ENCODE assay signal across 1 cellular context in the genomic region with DNA sequence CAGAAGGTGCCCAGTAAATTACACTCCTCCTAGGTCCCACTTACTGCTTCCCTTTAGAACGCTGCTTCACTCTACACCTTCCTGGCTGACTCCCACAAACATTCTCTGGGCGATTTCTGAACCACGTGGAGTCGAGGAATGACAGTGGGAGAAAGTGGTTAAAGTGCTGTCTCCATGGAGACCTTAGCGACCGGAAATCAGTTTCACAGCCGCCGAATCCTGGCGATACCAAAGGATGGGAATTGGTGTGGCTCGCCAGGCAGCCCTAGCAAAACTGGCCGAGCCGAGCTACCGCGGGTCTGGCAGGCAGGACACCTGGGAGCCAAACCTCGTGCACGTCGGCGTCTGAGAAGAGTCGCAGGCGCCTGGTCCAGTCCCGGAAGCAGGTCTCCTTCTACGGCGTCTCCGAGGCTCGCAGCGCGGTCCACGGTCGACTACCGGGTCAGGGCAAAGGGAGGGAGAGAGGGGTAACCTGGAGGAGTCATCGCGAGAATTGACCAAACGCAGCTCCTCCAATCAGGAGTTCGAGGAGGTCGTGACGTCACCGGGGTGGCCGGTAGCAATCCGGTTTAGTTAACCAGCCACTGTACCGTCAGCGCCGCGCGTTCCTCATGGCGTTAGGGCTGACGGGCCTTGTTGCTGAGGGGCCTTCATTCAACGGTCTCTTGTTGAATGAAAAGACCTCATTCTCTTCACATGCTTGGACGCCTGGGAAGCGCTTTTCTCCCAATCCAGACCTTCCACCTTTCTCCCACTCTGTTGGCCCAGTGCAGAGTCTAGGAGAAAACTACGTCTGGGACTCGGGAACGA.
A peak's percentile ranks its signal among the peaks of the same experiment; 100 is the strongest.
TF ChIP-seq lines count a peak whose summit lies in the region.

A gene with protein sequence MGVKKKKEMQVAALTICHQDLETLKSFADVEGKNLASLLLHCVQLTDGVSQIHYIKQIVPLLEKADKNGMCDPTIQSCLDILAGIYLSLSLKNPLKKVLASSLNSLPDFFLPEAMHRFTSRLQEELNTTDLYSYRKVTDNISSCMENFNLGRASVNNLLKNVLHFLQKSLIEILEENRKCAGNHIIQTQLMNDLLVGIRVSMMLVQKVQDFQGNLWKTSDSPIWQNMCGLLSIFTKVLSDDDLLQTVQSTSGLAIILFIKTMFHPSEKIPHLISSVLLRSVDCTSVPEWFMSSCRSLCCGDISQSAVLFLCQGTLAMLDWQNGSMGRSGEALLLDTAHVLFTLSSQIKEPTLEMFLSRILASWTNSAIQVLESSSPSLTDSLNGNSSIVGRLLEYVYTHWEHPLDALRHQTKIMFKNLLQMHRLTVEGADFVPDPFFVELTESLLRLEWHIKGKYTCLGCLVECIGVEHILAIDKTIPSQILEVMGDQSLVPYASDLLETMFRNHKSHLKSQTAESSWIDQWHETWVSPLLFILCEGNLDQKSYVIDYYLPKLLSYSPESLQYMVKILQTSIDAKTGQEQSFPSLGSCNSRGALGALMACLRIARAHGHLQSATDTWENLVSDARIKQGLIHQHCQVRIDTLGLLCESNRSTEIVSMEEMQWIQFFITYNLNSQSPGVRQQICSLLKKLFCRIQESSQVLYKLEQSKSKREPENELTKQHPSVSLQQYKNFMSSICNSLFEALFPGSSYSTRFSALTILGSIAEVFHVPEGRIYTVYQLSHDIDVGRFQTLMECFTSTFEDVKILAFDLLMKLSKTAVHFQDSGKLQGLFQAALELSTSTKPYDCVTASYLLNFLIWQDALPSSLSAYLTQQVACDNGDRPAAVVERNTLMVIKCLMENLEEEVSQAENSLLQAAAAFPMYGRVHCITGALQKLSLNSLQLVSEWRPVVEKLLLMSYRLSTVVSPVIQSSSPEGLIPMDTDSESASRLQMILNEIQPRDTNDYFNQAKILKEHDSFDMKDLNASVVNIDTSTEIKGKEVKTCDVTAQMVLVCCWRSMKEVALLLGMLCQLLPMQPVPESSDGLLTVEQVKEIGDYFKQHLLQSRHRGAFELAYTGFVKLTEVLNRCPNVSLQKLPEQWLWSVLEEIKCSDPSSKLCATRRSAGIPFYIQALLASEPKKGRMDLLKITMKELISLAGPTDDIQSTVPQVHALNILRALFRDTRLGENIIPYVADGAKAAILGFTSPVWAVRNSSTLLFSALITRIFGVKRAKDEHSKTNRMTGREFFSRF (N-terminal part only) (minus strand): TSS at position 436 of the 810 bp plus-strand sequence. CDS start 3,646 bp downstream, outside the sequence.

TF ChIP-seq in HepG2, 621 proteins besides CTCF, POLR2A, EP300 and RAD21 (continued from another document and continues in another):
- TF ChIP-seq, protein P1, sequence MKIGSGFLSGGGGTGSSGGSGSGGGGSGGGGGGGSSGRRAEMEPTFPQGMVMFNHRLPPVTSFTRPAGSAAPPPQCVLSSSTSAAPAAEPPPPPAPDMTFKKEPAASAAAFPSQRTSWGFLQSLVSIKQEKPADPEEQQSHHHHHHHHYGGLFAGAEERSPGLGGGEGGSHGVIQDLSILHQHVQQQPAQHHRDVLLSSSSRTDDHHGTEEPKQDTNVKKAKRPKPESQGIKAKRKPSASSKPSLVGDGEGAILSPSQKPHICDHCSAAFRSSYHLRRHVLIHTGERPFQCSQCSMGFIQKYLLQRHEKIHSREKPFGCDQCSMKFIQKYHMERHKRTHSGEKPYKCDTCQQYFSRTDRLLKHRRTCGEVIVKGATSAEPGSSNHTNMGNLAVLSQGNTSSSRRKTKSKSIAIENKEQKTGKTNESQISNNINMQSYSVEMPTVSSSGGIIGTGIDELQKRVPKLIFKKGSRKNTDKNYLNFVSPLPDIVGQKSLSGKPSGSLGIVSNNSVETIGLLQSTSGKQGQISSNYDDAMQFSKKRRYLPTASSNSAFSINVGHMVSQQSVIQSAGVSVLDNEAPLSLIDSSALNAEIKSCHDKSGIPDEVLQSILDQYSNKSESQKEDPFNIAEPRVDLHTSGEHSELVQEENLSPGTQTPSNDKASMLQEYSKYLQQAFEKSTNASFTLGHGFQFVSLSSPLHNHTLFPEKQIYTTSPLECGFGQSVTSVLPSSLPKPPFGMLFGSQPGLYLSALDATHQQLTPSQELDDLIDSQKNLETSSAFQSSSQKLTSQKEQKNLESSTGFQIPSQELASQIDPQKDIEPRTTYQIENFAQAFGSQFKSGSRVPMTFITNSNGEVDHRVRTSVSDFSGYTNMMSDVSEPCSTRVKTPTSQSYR (CRISPR knock-in tag; IDR thresholded peaks at IDR 0.05; ENCODE audit: borderline replicate concordance): peak; percentile 49; the same call in 1 of the 2 replicates
- peak; percentile 98 for TF ChIP-seq ZBTB21 (CRISPR knock-in tag; IDR thresholded peaks at IDR 0.05)
- TF ChIP-seq SOX5 (CRISPR knock-in tag; IDR thresholded peaks at IDR 0.05; ENCODE audit: borderline replicate concordance): no peak; the same call in 1 of the 2 replicates
- no peak for TF ChIP-seq ZNF737 (CRISPR knock-in tag; IDR thresholded peaks at IDR 0.05; ENCODE audit: borderline replicate concordance)
- TF ChIP-seq ZBTB20 (CRISPR knock-in tag; IDR thresholded peaks at IDR 0.05; ENCODE audit: borderline replicate concordance, low read depth): peak; percentile 74
- TF ChIP-seq ZSCAN20 (CRISPR knock-in tag; IDR thresholded peaks at IDR 0.05; ENCODE audit: borderline replicate concordance): 0 out of 2 replicates have a peak, but pooled peaks have one; percentile 33
- TF ChIP-seq ZBTB7A (CRISPR knock-in tag; IDR thresholded peaks at IDR 0.05): no peak
- peak; percentile 83; the same call in 1 of the 2 replicates for TF ChIP-seq NFKB2 (CRISPR knock-in tag; IDR thresholded peaks at IDR 0.05; ENCODE audit: borderline replicate concordance)
- peak; percentile 51 for TF ChIP-seq GATA4 (IDR thresholded peaks at IDR 0.05; ENCODE audit: borderline replicate concordance, low read depth)
- TF ChIP-seq IKZF5 (CRISPR knock-in tag; IDR thresholded peaks at IDR 0.05): peak; percentile 92
- peak; percentile 80; the same call in 1 of the 2 replicates for TF ChIP-seq ZIK1 (CRISPR knock-in tag; IDR thresholded peaks at IDR 0.05; ENCODE audit: borderline replicate concordance, low read depth)
- TF ChIP-seq NR2F2 (IDR thresholded peaks at IDR 0.05; ENCODE audit: borderline replicate concordance, low read depth): no peak
- peak; percentile 93 for TF ChIP-seq ATF7-NPFF (CRISPR knock-in tag; IDR thresholded peaks at IDR 0.05; ENCODE audit: low read depth)
- TF ChIP-seq U2AF2 (IDR thresholded peaks at IDR 0.05; ENCODE audit: low read depth, low read length): no peak
- TF ChIP-seq ZNF280D (CRISPR knock-in tag; IDR thresholded peaks at IDR 0.05): peak; percentile 94
- TF ChIP-seq ATF7 (IDR thresholded peaks at IDR 0.05): peak; percentile 98
- peak; percentile 97 for TF ChIP-seq ATF7 (CRISPR knock-in tag; IDR thresholded peaks at IDR 0.05)
- TF ChIP-seq, protein P2, sequence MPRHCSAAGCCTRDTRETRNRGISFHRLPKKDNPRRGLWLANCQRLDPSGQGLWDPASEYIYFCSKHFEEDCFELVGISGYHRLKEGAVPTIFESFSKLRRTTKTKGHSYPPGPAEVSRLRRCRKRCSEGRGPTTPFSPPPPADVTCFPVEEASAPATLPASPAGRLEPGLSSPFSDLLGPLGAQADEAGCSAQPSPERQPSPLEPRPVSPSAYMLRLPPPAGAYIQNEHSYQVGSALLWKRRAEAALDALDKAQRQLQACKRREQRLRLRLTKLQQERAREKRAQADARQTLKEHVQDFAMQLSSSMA (CRISPR knock-in tag; IDR thresholded peaks at IDR 0.05): peak; percentile 97
- TF ChIP-seq FOXK1 (CRISPR knock-in tag; IDR thresholded peaks at IDR 0.05; ENCODE audit: borderline replicate concordance, low read depth): peak; percentile 64
- TF ChIP-seq HES4 (CRISPR knock-in tag; IDR thresholded peaks at IDR 0.05; ENCODE audit: borderline replicate concordance): peak; percentile 93
- TF ChIP-seq ZNF367 (CRISPR knock-in tag; IDR thresholded peaks at IDR 0.05; ENCODE audit: borderline replicate concordance): peak; percentile 37; the same call in 1 of the 2 replicates
- TF ChIP-seq BORCS8-MEF2B (CRISPR knock-in tag; IDR thresholded peaks at IDR 0.05): peak; percentile 87
- 0 out of 2 replicates have a peak, but pooled peaks have one; percentile 30 for TF ChIP-seq THYN1 (CRISPR knock-in tag; IDR thresholded peaks at IDR 0.05; ENCODE audit: borderline replicate concordance, low read depth)
- no peak for TF ChIP-seq ZFP62 (CRISPR knock-in tag; IDR thresholded peaks at IDR 0.05)
- TF ChIP-seq NFKBIZ (CRISPR knock-in tag; IDR thresholded peaks at IDR 0.05): peak; percentile 85
- no peak for TF ChIP-seq SAFB2 (CRISPR knock-in tag; IDR thresholded peaks at IDR 0.05; ENCODE audit: borderline replicate concordance, low read depth)
- peak; percentile 77; the same call in 1 of the 2 replicates for TF ChIP-seq ZKSCAN5 (CRISPR knock-in tag; IDR thresholded peaks at IDR 0.05)
- 0 out of 2 replicates have a peak, but pooled peaks have one; percentile 55 for TF ChIP-seq HNRNPL (IDR thresholded peaks at IDR 0.05; ENCODE audit: low read depth, low read length)
- TF ChIP-seq, protein P3, sequence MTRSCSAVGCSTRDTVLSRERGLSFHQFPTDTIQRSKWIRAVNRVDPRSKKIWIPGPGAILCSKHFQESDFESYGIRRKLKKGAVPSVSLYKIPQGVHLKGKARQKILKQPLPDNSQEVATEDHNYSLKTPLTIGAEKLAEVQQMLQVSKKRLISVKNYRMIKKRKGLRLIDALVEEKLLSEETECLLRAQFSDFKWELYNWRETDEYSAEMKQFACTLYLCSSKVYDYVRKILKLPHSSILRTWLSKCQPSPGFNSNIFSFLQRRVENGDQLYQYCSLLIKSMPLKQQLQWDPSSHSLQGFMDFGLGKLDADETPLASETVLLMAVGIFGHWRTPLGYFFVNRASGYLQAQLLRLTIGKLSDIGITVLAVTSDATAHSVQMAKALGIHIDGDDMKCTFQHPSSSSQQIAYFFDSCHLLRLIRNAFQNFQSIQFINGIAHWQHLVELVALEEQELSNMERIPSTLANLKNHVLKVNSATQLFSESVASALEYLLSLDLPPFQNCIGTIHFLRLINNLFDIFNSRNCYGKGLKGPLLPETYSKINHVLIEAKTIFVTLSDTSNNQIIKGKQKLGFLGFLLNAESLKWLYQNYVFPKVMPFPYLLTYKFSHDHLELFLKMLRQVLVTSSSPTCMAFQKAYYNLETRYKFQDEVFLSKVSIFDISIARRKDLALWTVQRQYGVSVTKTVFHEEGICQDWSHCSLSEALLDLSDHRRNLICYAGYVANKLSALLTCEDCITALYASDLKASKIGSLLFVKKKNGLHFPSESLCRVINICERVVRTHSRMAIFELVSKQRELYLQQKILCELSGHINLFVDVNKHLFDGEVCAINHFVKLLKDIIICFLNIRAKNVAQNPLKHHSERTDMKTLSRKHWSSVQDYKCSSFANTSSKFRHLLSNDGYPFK (CRISPR knock-in tag; IDR thresholded peaks at IDR 0.05; ENCODE audit: borderline replicate concordance): peak; percentile 97
- no peak; the same call in 1 of the 2 replicates for TF ChIP-seq ZNF451 (CRISPR knock-in tag; IDR thresholded peaks at IDR 0.05)
- TF ChIP-seq MXD1 (CRISPR knock-in tag; IDR thresholded peaks at IDR 0.05): peak; percentile 99; the same call in 1 of the 2 replicates
- peak; percentile 100 for TF ChIP-seq NR2C2 (CRISPR knock-in tag; IDR thresholded peaks at IDR 0.05; ENCODE audit: borderline replicate concordance)
- TF ChIP-seq, protein P4, sequence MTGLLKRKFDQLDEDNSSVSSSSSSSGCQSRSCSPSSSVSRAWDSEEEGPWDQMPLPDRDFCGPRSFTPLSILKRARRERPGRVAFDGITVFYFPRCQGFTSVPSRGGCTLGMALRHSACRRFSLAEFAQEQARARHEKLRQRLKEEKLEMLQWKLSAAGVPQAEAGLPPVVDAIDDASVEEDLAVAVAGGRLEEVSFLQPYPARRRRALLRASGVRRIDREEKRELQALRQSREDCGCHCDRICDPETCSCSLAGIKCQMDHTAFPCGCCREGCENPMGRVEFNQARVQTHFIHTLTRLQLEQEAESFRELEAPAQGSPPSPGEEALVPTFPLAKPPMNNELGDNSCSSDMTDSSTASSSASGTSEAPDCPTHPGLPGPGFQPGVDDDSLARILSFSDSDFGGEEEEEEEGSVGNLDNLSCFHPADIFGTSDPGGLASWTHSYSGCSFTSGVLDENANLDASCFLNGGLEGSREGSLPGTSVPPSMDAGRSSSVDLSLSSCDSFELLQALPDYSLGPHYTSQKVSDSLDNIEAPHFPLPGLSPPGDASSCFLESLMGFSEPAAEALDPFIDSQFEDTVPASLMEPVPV (CRISPR knock-in tag; IDR thresholded peaks at IDR 0.05): peak; percentile 84; the same call in 1 of the 2 replicates
- TF ChIP-seq, protein P5, sequence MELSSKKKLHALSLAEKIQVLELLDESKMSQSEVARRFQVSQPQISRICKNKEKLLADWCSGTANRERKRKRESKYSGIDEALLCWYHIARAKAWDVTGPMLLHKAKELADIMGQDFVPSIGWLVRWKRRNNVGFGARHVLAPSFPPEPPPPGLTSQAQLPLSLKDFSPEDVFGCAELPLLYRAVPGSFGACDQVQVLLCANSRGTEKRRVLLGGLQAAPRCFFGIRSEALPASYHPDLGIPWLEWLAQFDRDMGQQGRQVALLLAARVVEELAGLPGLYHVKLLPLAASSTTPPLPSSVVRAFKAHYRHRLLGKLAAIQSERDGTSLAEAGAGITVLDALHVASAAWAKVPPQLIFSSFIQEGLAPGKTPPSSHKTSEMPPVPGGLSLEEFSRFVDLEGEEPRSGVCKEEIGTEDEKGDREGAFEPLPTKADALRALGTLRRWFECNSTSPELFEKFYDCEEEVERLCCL (CRISPR knock-in tag; IDR thresholded peaks at IDR 0.05; ENCODE audit: borderline replicate concordance): 0 out of 2 replicates have a peak, but pooled peaks have one; percentile 30
